Comparison of ENCODE assay signal across 11 cellular contexts in the genomic region with DNA sequence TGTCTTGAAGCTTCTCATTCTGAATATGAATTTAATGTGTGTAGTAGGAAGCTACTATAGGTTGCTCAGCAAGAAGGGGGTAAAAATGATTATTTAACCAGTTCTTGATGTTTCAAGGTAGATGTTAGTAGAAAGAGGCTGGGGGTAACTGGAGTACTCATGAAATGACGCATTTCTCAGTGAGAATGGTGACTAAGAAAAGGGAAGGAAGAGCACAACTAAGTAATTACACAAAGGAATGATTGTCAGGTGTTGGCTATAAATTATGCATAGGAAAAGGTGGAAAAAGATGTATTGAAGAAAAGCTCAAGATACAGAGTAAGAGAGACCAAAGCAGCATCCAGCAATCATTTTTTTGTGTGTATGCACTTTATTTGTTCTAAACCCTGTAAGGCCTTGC. TPM values are rescaled to one million over a fixed set of nuclear protein-coding genes. Genes with fewer than 3 reads are reported as not detected.
DNase-seq lines count a peak whose midpoint lies in the region; ATAC-seq and TF ChIP-seq lines count a peak whose summit lies in the region.
"Had no signal": no experiment of that assay in that cellular context is flagged by ENCODE, and none has a peak within 500 bp of the region (broad histone marks: within the 10 kb centered on the region; RNA-seq: fewer than 3 reads in every experiment).

No MANE protein-coding gene starts in this region.

- peaks cover 17% of the 10 kb centered on the region for H3K36me3 Mint-ChIP-seq in activated CD4-positive, alpha-beta T cell treated with anti-CD3 and anti-CD28 coated beads, Interleukin-2, amount 10 ng/mL, durations not matched to agents 24 days and 14 days (ENCODE audit: low read depth)
- peaks cover 22% of the 10 kb centered on the region for H3K36me3 Mint-ChIP-seq in activated naive CD8-positive, alpha-beta T cell treated with anti-CD3 and anti-CD28 coated beads for 36 hours
- peaks cover 13% of the 10 kb centered on the region for H3K36me3 Mint-ChIP-seq in nephron progenitor cell (ENCODE audit: low read depth)

- H3K4me1 Mint-ChIP-seq in activated CD4-positive, alpha-beta T cell treated with anti-CD3 and anti-CD28 coated beads, Interleukin-2, amount 10 ng/mL, durations not matched to agents 24 days and 14 days = peaks cover 33% of the 10 kb centered on the region
- peaks cover 33% of the 10 kb centered on the region for H3K4me1 Mint-ChIP-seq in activated naive CD8-positive, alpha-beta T cell treated with anti-CD3 and anti-CD28 coated beads for 36 hours
- H3K4me1 Mint-ChIP-seq in nephron progenitor cell = peaks cover 41% of the 10 kb centered on the region

- H3K4me2 ChIP-seq in MM.1S (ENCODE audit: low read depth, low read length) = no peak overlapping the region

- H2AFZ ChIP-seq in MM.1S (ENCODE audit: low read length) = no peak overlapping the region

- no peaks in the 10 kb centered on the region for H3K9me3 Mint-ChIP-seq in activated CD4-positive, alpha-beta T cell treated with anti-CD3 and anti-CD28 coated beads, Interleukin-2, amount 10 ng/mL, durations not matched to agents 24 days and 14 days
- H3K9me3 Mint-ChIP-seq in activated naive CD8-positive, alpha-beta T cell treated with anti-CD3 and anti-CD28 coated beads for 36 hours = no peaks in the 10 kb centered on the region
- H3K9me3 Mint-ChIP-seq in nephron progenitor cell = no peaks in the 10 kb centered on the region
- H3K9me3 Mint-ChIP-seq: HFFc6 had no signal

- peaks cover 4% of the 10 kb centered on the region for H3K27me3 Mint-ChIP-seq in activated CD4-positive, alpha-beta T cell treated with anti-CD3 and anti-CD28 coated beads, Interleukin-2, amount 10 ng/mL, durations not matched to agents 24 days and 14 days
- peaks cover 4% of the 10 kb centered on the region for H3K27me3 Mint-ChIP-seq in activated naive CD8-positive, alpha-beta T cell treated with anti-CD3 and anti-CD28 coated beads for 36 hours
- H3K27me3 Mint-ChIP-seq in nephron progenitor cell (ENCODE audit: low read depth, poor library complexity) = no peaks in the 10 kb centered on the region

- H3K9ac ChIP-seq in MM.1S (ENCODE audit: low read length) = no peak overlapping the region

- no peaks in the 10 kb centered on the region for H3K4me1 ChIP-seq in MM.1S (ENCODE audit: low read length)

- peak overlapping the region; percentile 4 for H3K27ac Mint-ChIP-seq in activated CD4-positive, alpha-beta T cell treated with anti-CD3 and anti-CD28 coated beads, Interleukin-2, amount 10 ng/mL, durations not matched to agents 24 days and 14 days
- H3K27ac Mint-ChIP-seq in activated naive CD8-positive, alpha-beta T cell treated with anti-CD3 and anti-CD28 coated beads for 36 hours = peak overlapping the region; percentile 1
- no peak overlapping the region for H3K27ac Mint-ChIP-seq in nephron progenitor cell
- H3K27ac Mint-ChIP-seq: HFFc6 had no signal

- no peaks in the 10 kb centered on the region for H4K20me1 ChIP-seq in MM.1S (ENCODE audit: insufficient read depth, low read length)

- H3K9me3 ChIP-seq in MM.1S (replicated peaks; ENCODE audit: insufficient read depth, low read length) = no peaks in the 10 kb centered on the region

- H3K36me3 ChIP-seq in MM.1S (replicated peaks; ENCODE audit: insufficient read depth, low read length) = no peaks in the 10 kb centered on the region

- no peak for TF ChIP-seq CTCF in nephron progenitor cell (IDR thresholded peaks at IDR 0.05)
- TF ChIP-seq CTCF in MM.1S (IDR thresholded peaks at IDR 0.05; ENCODE audit: low read length) = no peak

- no peaks in the 10 kb centered on the region for H3K27me3 ChIP-seq in MM.1S (replicated peaks; ENCODE audit: insufficient read depth, low read length)

- no peak for DNase-seq in activated CD4-positive, alpha-beta T cell treated with anti-CD3 and anti-CD28 coated beads, Interleukin-2, amount 10 ng/mL, durations not matched to agents 24 days and 14 days
- no peak for DNase-seq in activated CD4-positive, alpha-beta T cell treated with anti-CD3 and anti-CD28 coated beads, Interleukin-2, amount 50 U/mL, for 4 hours
- DNase-seq in KG1 (lab: John Stamatoyannopoulos, UW) = peak; percentile 64
- no peak for DNase-seq in activated naive CD8-positive, alpha-beta T cell treated with anti-CD3 and anti-CD28 coated beads for 36 hours
- no peak for DNase-seq in nephron progenitor cell
- DNase-seq in MM.1S = no peak
- no peak for DNase-seq in SIG-M5 treated with dmso at 0.1 percent for 504 hours (lab: John Stamatoyannopoulos, UW; ENCODE audit: unreplicated experiment)
- DNase-seq: activated CD4-positive, CD25-positive, alpha-beta regulatory T cell treated with anti-CD3 and anti-CD28 coated beads, Interleukin-2, amount 50 U/mL, for 72 hours; HFFc6 had no signal

- peaks cover 7% of the 10 kb centered on the region for H3F3A ChIP-seq in MM.1S (ENCODE audit: insufficient read depth, low read length)

- H3K27ac ChIP-seq in MM.1S (ENCODE audit: low read length) = no peak overlapping the region

- H3K4me3 ChIP-seq in MM.1S (ENCODE audit: low read length) = no peak overlapping the region

- peaks cover 26% of the 10 kb centered on the region for H3K79me2 ChIP-seq in MM.1S (ENCODE audit: low read length)

- no peak for ATAC-seq in GM19395 (IDR thresholded peaks at IDR 0.05; ENCODE audit: unreplicated experiment)
- ATAC-seq: Panc1 had no signal

- no peaks in the 10 kb centered on the region for H3K9me2 ChIP-seq in MM.1S (replicated peaks; ENCODE audit: insufficient read depth, low read length)

- peak overlapping the region; percentile 1 for H3K4me3 Mint-ChIP-seq in activated CD4-positive, alpha-beta T cell treated with anti-CD3 and anti-CD28 coated beads, Interleukin-2, amount 10 ng/mL, durations not matched to agents 24 days and 14 days
- H3K4me3 Mint-ChIP-seq in activated naive CD8-positive, alpha-beta T cell treated with anti-CD3 and anti-CD28 coated beads for 36 hours = no peak overlapping the region
- H3K4me3 Mint-ChIP-seq in nephron progenitor cell = peak overlapping the region; percentile 51

- intact Hi-C loops in activated CD4-positive, alpha-beta T cell treated with anti-CD3 and anti-CD28 coated beads, Interleukin-2, amount 10 ng/mL, durations not matched to agents 24 days and 14 days (cut with micrococcal nuclease) = loop anchor here (10.0 kb wide), 1 partner anchor 93 kb away; no protein-coding TSS in a partner anchor

RNA-seq across cellular contexts. Expression of gene PSIP1, which starts 1.4 kb away (rescaled TPM):
- 106 TPM in 2 replicates for total RNA-seq in activated CD4-positive, alpha-beta T cell treated with anti-CD3 and anti-CD28 coated beads, Interleukin-2, amount 10 ng/mL, durations not matched to agents 24 days and 14 days
- total RNA-seq in activated naive CD8-positive, alpha-beta T cell treated with anti-CD3 and anti-CD28 coated beads for 36 hours = 100 to 1,000 TPM; 109 to 121 TPM

RNA-seq across cellular contexts. Expression of gene CCDC171, which starts 40.6 kb away (rescaled TPM):
- total RNA-seq in activated CD4-positive, alpha-beta T cell treated with anti-CD3 and anti-CD28 coated beads, Interleukin-2, amount 10 ng/mL, durations not matched to agents 24 days and 14 days = 1.5 and 1.6 TPM in 2 replicates
- 1 to 10 TPM; 1.9 to 2.4 TPM for total RNA-seq in activated naive CD8-positive, alpha-beta T cell treated with anti-CD3 and anti-CD28 coated beads for 36 hours
